Comparison of ENCODE assay signal across 21 cellular contexts in the genomic region with DNA sequence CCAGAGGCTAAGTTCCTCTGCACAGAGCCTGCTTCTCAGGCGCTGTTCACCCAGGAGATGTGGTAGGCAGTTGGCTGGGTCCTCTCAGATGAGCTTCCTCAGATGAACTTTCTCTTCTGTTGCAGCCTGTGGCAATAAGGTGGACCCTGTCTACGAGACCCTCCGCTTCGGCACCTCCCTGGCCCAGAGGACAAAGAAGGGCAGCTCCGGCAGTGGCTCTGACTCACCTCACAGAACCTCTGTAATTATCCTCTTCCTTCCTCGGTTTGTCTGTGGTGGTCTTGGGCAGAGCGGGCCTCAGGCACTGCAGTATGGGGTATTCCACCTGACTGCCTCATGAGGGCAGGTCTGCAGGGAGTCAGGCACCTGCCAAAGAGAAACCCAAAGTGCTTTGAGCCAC.
"Had no signal": no experiment of that assay in that cellular context is flagged by ENCODE, and none has a peak within 500 bp of the region (broad histone marks: within the 10 kb centered on the region; RNA-seq: fewer than 3 reads in every experiment).

No MANE protein-coding gene starts in this region.

- H3K27ac ChIP-seq: coronary artery, esophagus muscularis mucosa, foreskin keratinocyte, gastroesophageal sphincter, heart left ventricle, hepatocyte, lower lobe of right lung had no signal

- H3K9me3 ChIP-seq: esophagus muscularis mucosa, gastroesophageal sphincter, heart left ventricle, lower lobe of right lung had no signal

- H3K4me1 ChIP-seq: foreskin keratinocyte, gastroesophageal sphincter, heart left ventricle, lower lobe of right lung had no signal

- H3K9me3 Mint-ChIP-seq: endodermal cell had no signal

- H3K36me3 Mint-ChIP-seq: immature natural killer cell; naive thymus-derived CD4-positive, alpha-beta T cell had no signal

- ATAC-seq: effector memory CD8-positive, alpha-beta T cell; foreskin keratinocyte; gastroesophageal sphincter; heart left ventricle; left colon; left lobe of liver; left ventricle myocardium superior; lower lobe of right lung; naive thymus-derived CD4-positive, alpha-beta T cell had no signal

- H3K36me3 ChIP-seq: esophagus muscularis mucosa, gastroesophageal sphincter, heart left ventricle, lower lobe of right lung had no signal

- H3K4me1 Mint-ChIP-seq: endodermal cell, immature natural killer cell had no signal

- DNase-seq: effector CD8-positive, alpha-beta T cell; effector memory CD8-positive, alpha-beta T cell; endodermal cell; foreskin keratinocyte; heart left ventricle; hypothalamus; immature natural killer cell; islet precursor cell; kidney; kidney glomerular epithelial cell; left colon; left ventricle myocardium superior; lower lobe of right lung; mesenchymal stem cell; midbrain; naive thymus-derived CD4-positive, alpha-beta T cell had no signal

- H3K27me3 ChIP-seq: esophagus muscularis mucosa, foreskin keratinocyte, gastroesophageal sphincter, heart left ventricle, hepatocyte had no signal

- H3K4me3 Mint-ChIP-seq: effector memory CD8-positive, alpha-beta T cell; endodermal cell; immature natural killer cell; naive thymus-derived CD4-positive, alpha-beta T cell had no signal

- H3K27ac Mint-ChIP-seq: effector memory CD8-positive, alpha-beta T cell; endodermal cell; immature natural killer cell; naive thymus-derived CD4-positive, alpha-beta T cell had no signal

- H3K4me3 ChIP-seq: coronary artery, esophagus muscularis mucosa, gastroesophageal sphincter, heart left ventricle, hepatocyte, lower lobe of right lung had no signal
